Comparison of ENCODE assay signal across 7 cellular contexts in the genomic region with DNA sequence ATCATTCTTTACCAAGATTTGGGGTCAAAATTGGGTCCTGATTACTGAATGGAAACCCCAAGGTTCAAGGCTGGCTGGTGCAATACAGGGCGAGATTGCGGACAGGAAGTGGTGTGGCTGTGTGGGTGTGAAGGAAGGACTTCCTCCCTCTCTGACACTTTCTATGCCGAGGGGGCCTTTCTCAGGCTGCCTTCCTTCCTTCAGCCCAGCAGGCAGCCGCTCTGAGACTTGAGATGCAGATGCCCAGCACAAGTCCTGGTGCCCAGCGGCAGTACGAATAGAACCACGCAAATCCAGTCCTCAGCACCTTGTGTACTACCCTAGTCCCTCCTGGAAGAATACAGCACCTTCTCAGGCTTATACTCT. TPM values are rescaled to one million over a fixed set of nuclear protein-coding genes. Genes with fewer than 3 reads are reported as not detected.
DNase-seq lines count a peak whose midpoint lies in the region; ATAC-seq and TF ChIP-seq lines count a peak whose summit lies in the region.

No MANE protein-coding gene starts in this region.

- peaks cover 31% of the 10 kb centered on the region for H3K4me1 Mint-ChIP-seq in dendritic cell treated with granulocyte-macrophage colony-stimulating factor and Interleukin-4, amounts not matched to agents 40 ng/mL and 50 ng/mL, for 4 days (ENCODE audit: low read depth)

- TF ChIP-seq CTCF in uterus (IDR thresholded peaks at IDR 0.05) (no peak), gastrocnemius medialis (IDR thresholded peaks at IDR 0.05 in 4 of 5, conservative IDR thresholded peaks at IDR 0.05 in 1 of 5) (no peak)

- H3K9me3 Mint-ChIP-seq in dendritic cell treated with granulocyte-macrophage colony-stimulating factor and Interleukin-4, amounts not matched to agents 40 ng/mL and 50 ng/mL, for 4 days: no peaks in the 10 kb centered on the region

- no peak overlapping the region for H3K27ac Mint-ChIP-seq in dendritic cell treated with granulocyte-macrophage colony-stimulating factor and Interleukin-4, amounts not matched to agents 40 ng/mL and 50 ng/mL, for 4 days

- no peaks in the 10 kb centered on the region for H3K9me3 ChIP-seq in uterus
- H3K9me3 ChIP-seq in gastrocnemius medialis: no peaks in the 10 kb centered on the region

- no peaks in the 10 kb centered on the region for H3K27me3 Mint-ChIP-seq in dendritic cell treated with granulocyte-macrophage colony-stimulating factor and Interleukin-4, amounts not matched to agents 40 ng/mL and 50 ng/mL, for 4 days

- in situ Hi-C loops in gastrocnemius medialis (cut with MboI; ENCODE audit: low sequenced_read_pairs in 4 of 4): no loop called here

- H3K36me3 ChIP-seq in uterus (no peaks in the 10 kb centered on the region), gastrocnemius medialis (no peaks in the 10 kb centered on the region)

- ATAC-seq in GM18858 (IDR thresholded peaks at IDR 0.05; ENCODE audit: unreplicated experiment) (peak; percentile 41), GM21786 (IDR thresholded peaks at IDR 0.05; ENCODE audit: unreplicated experiment) (peak; percentile 70), gastrocnemius medialis (no peak)

- intact Hi-C loops in dendritic cell treated with granulocyte-macrophage colony-stimulating factor and Interleukin-4, amounts not matched to agents 40 ng/mL and 50 ng/mL, for 4 days (cut with micrococcal nuclease): no loop called here
- intact Hi-C loops in uterus (cut with DNase I; ENCODE audit: low total_unique reads): no loop called here
- intact Hi-C loops in gastrocnemius medialis (cut with DNase I; ENCODE audit: low total_unique reads): no loop called here

- H3K27ac ChIP-seq in uterus (no peak overlapping the region), gastrocnemius medialis (no peak overlapping the region)

- peaks cover 11% of the 10 kb centered on the region for H3K36me3 Mint-ChIP-seq in dendritic cell treated with granulocyte-macrophage colony-stimulating factor and Interleukin-4, amounts not matched to agents 40 ng/mL and 50 ng/mL, for 4 days (ENCODE audit: low read depth)

- H3K4me1 ChIP-seq in uterus (no peaks in the 10 kb centered on the region), gastrocnemius medialis (no peaks in the 10 kb centered on the region)

- peak; percentile 91 for DNase-seq in MV-4-11 (lab: John Stamatoyannopoulos, UW)
- no peak for DNase-seq in SHP77 (lab: John Stamatoyannopoulos, UW)
- DNase-seq in uterus: no peak
- no peak for DNase-seq in gastrocnemius medialis

- peak overlapping the region; percentile 53 for H3K4me3 Mint-ChIP-seq in dendritic cell treated with granulocyte-macrophage colony-stimulating factor and Interleukin-4, amounts not matched to agents 40 ng/mL and 50 ng/mL, for 4 days

- H3K4me3 ChIP-seq in uterus: no peak overlapping the region
- no peak overlapping the region for H3K4me3 ChIP-seq in gastrocnemius medialis

- H3K27me3 ChIP-seq in uterus (no peaks in the 10 kb centered on the region), gastrocnemius medialis (no peaks in the 10 kb centered on the region)

- TF ChIP-seq POLR2A in uterus (IDR thresholded peaks at IDR 0.05) (no peak), gastrocnemius medialis (IDR thresholded peaks at IDR 0.05) (no peak)

RNA-seq across cellular contexts. Expression of a gene that starts 16.3 kb away (rescaled TPM):
- total RNA-seq in uterus (10 to 100 TPM in 1 of 4 donors, 1 to 10 TPM in 2, not detected in 1; 3.0 to 10.3 (median 3.5) TPM), gastrocnemius medialis (1 to 10 TPM in 1 of 4 donors, under 1 TPM in 1, not detected in 2; 0.38 to 5.1 TPM)

Comparison
In these comparisons a context has a peak if more than half of its experiments do, and no peak if none do; other contexts are left out.
1. ATAC-seq: peak in GM18858 (single experiment) and GM21786 (single experiment); none in gastrocnemius medialis (0 of 2).